ENCODE assay signal across 33 cellular contexts in the genomic region with DNA sequence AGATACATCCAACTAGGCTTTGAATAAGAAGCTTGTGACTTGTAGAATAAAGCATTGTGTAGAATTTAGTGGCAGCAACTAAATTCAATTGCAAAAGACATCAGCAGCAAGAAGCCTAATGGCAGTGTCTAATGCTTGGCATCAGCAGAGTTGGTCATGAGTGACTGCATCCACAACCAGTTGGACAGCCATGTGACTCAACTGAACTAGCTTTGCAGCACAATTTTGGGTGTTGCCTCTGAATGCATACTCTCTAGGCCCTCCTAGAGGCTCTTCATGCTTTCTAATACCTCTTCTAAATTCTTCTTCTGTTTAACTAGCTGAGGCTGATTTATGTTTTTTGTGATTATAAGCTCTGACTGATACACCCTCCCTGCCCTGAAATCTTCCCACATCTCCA.
"Had no signal": no experiment of that assay in that cellular context is flagged by ENCODE, and none has a peak within 500 bp of the region (broad histone marks: within the 10 kb centered on the region; RNA-seq: fewer than 3 reads in every experiment).

No MANE protein-coding gene starts in this region.

- H3K4me3 ChIP-seq: MG63 had no signal

- DNase-seq: Karpas-422, Kasumi-1, KG1, MG63, MM.1S, MV-4-11, NCI-H1048, NCI-H1092, NCI-H1092 treated with DMSO at 0.1 percent for 48 hours, NCI-H1105, NCI-H1105 treated with DMSO at 0.1 percent for 48 hours, NCI-H1417, NCI-H1417 treated with DMSO at 0.1 percent for 48 hours, NCI-H1436 treated with DMSO at 0.1 percent for 48 hours, NCI-H146, NCI-H1694, NCI-H1694 treated with DMSO at 0.1 percent for 48 hours, NCI-H187, NCI-H187 treated with DMSO at 0.1 percent for 48 hours, NCI-H1930, NCI-H2029, NCI-H2029 treated with DMSO at 0.1 percent for 48 hours, NCI-H2081, NCI-H2081 treated with DMSO at 0.1 percent for 48 hours, NCI-H2107, NCI-H2171, NCI-H2171 treated with DMSO at 0.1 percent for 48 hours, NCI-H2227 treated with DMSO at 0.1 percent for 48 hours, NCI-H226, NCI-H345, NCI-H446, NCI-H446 treated with DMSO at 0.1 percent for 48 hours, NCI-H510A had no signal
